Comparison of ENCODE assay signal across 8 cellular contexts in the genomic region with DNA sequence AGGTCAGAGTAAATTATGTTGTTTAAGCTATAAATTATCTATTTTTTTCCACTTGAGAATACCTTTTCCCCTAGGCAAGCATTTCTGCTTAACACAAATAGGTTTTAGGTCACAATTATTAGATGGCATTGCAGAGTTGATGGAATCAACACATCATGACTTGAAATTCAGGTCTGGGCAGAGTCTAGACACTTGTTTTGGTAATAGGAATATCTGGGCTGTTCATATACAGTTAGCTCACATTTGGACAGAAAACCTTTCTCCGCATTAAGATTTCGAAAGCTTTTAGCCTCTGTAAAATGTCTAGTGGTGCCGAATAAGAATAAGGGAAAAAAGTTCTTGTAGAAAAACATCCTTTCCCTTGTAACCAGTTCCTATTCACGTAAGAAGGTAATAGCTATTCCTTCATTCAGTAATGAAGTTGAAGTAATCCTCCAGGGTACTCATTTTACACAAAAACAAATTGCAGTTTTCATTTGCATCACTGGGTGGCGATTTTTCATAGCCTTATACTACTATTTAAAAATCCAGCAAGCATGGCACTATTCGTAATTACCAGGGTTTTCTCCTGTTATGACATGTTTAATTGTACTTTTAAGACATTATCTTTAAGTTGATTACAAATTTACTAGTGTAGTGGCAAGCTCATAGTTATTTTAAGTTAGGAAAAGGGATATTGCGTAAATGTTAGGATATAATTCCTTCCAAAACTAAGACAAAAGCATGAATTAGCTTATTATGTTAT. TPM values are rescaled to one million over a fixed set of nuclear protein-coding genes. Genes with fewer than 3 reads are reported as not detected.
DNase-seq lines count a peak whose midpoint lies in the region; ATAC-seq and TF ChIP-seq lines count a peak whose summit lies in the region.

No MANE protein-coding gene starts in this region.

- H3K36me3 ChIP-seq in ovary = no peaks in the 10 kb centered on the region

- peaks cover 3% of the 10 kb centered on the region for H3K9me3 Mint-ChIP-seq in CD4-positive, alpha-beta T cell
- no peaks in the 10 kb centered on the region for H3K9me3 Mint-ChIP-seq in activated CD8-positive, alpha-beta T cell treated with anti-CD3 and anti-CD28 coated beads, Interleukin-2, amount 10 ng/mL, durations not matched to agents 7 days and 5 days (ENCODE audit: insufficient read depth)

- peaks cover 13% of the 10 kb centered on the region for H3K36me3 Mint-ChIP-seq in CD4-positive, alpha-beta T cell (ENCODE audit: low read depth)
- H3K36me3 Mint-ChIP-seq in activated CD8-positive, alpha-beta T cell treated with anti-CD3 and anti-CD28 coated beads, Interleukin-2, amount 10 ng/mL, durations not matched to agents 7 days and 5 days (ENCODE audit: low read depth) = peaks cover 8% of the 10 kb centered on the region

- no peak overlapping the region for H3K27ac ChIP-seq in CD4-positive, alpha-beta T cell (ENCODE audit: low read depth, low read length)
- peak overlapping the region in 1 of 2 donors; percentile 46 for H3K27ac ChIP-seq in ovary

- peak; percentile 85 for ATAC-seq in CD4-positive, alpha-beta T cell (ENCODE audit: poor library complexity)
- ATAC-seq in GM18868 (IDR thresholded peaks at IDR 0.05; ENCODE audit: unreplicated experiment) = peak; percentile 93
- ATAC-seq in HG03196 (IDR thresholded peaks at IDR 0.05; ENCODE audit: unreplicated experiment) = peak; percentile 76
- ATAC-seq in activated CD8-positive, alpha-beta T cell treated with anti-CD3 and anti-CD28 coated beads, Interleukin-2, amount 10 ng/mL, durations not matched to agents 7 days and 5 days = peak; percentile 69
- no peak for ATAC-seq in HG02623 (IDR thresholded peaks at IDR 0.05; ENCODE audit: unreplicated experiment)

- peaks cover 45% of the 10 kb centered on the region for H3K4me1 Mint-ChIP-seq in CD4-positive, alpha-beta T cell (ENCODE audit: low read depth)
- H3K4me1 Mint-ChIP-seq in activated CD8-positive, alpha-beta T cell treated with anti-CD3 and anti-CD28 coated beads, Interleukin-2, amount 10 ng/mL, durations not matched to agents 7 days and 5 days (ENCODE audit: low read depth) = peaks cover 19% of the 10 kb centered on the region

- H3K27me3 Mint-ChIP-seq in CD4-positive, alpha-beta T cell = no peaks in the 10 kb centered on the region
- no peaks in the 10 kb centered on the region for H3K27me3 Mint-ChIP-seq in activated CD8-positive, alpha-beta T cell treated with anti-CD3 and anti-CD28 coated beads, Interleukin-2, amount 10 ng/mL, durations not matched to agents 7 days and 5 days (ENCODE audit: low read depth)

- H3K4me3 ChIP-seq in foreskin fibroblast (ENCODE audit: low read depth in 1 of 2, low read length in 2 of 2) (no peak overlapping the region), ovary (no peak overlapping the region)

- H3K9me3 ChIP-seq in CD4-positive, alpha-beta T cell (ENCODE audit: control insufficient read depth, low read length) = peaks cover 3% of the 10 kb centered on the region
- no peaks in the 10 kb centered on the region for H3K9me3 ChIP-seq in ovary

- intact Hi-C loops in CD4-positive, alpha-beta T cell (cut with DNase I, micrococcal nuclease) = loop anchor here (1.0 to 5.0 kb wide), 8 partner anchors 81 to 536 kb away; no protein-coding TSS in a partner anchor
- intact Hi-C loops in ovary (cut with DNase I) = loop anchor here in 1 of 4 donors (5.0 kb wide), 1 partner anchor 536 kb away; no protein-coding TSS in a partner anchor

- no peak for TF ChIP-seq EP300 in ovary (IDR thresholded peaks at IDR 0.05)

- H3K27me3 ChIP-seq in CD4-positive, alpha-beta T cell (ENCODE audit: control insufficient read depth, insufficient read depth, low read length) = no peaks in the 10 kb centered on the region
- no peaks in the 10 kb centered on the region for H3K27me3 ChIP-seq in ovary

- peak; percentile 78 for TF ChIP-seq CTCF in CD4-positive, alpha-beta T cell (IDR thresholded peaks at IDR 0.05)
- TF ChIP-seq CTCF in foreskin fibroblast (IDR thresholded peaks at IDR 0.05; ENCODE audit: low read depth, low read length) (peak; percentile 45), ovary (IDR thresholded peaks at IDR 0.05) (peak; percentile 31 to 52 (median 47))

- POLR2A ChIA-PET in CD4-positive, alpha-beta T cell (lab: Charles Lee) = interaction anchor here (0.9 to 2.5 kb wide), 20 partner anchors 9 to 536 kb away, joined by 3 to 22 read pairs (median 4); a partner anchor contains a TSS
- POLR2A ChIA-PET in activated CD8-positive, alpha-beta T cell treated with anti-CD3 and anti-CD28 coated beads, Interleukin-2, amount 10 ng/mL, durations not matched to agents 7 days and 5 days (lab: Charles Lee) = interaction anchor here (0.9 to 1.5 kb wide), 2 partner anchors 83 to 287 kb away, joined by 4 read pairs; a partner anchor contains a TSS

- peak in 5 of 10 experiments; percentile 9 to 19 (median 13) for DNase-seq in CD4-positive, alpha-beta T cell
- DNase-seq in NCI-H446 (lab: John Stamatoyannopoulos, UW) (peak; percentile 91 to 92), foreskin fibroblast (peak; percentile 47 to 77), ovary (peak in 1 of 5 donors; percentile 58)
- peak; percentile 67 for DNase-seq in activated CD8-positive, alpha-beta T cell treated with anti-CD3 and anti-CD28 coated beads, Interleukin-2, amount 10 ng/mL, durations not matched to agents 7 days and 5 days

- H3K4me1 ChIP-seq in ovary (ENCODE audit: insufficient read depth) = no peaks in the 10 kb centered on the region

- 35 to 41% (median 39%) methylated on average over 7 of the region's 7 CpGs for WGBS in ovary, 3 donors

- no peak overlapping the region for H3K4me3 Mint-ChIP-seq in CD4-positive, alpha-beta T cell
- no peak overlapping the region for H3K4me3 Mint-ChIP-seq in activated CD8-positive, alpha-beta T cell treated with anti-CD3 and anti-CD28 coated beads, Interleukin-2, amount 10 ng/mL, durations not matched to agents 7 days and 5 days

- peak overlapping the region; percentile 64 for H3K27ac Mint-ChIP-seq in CD4-positive, alpha-beta T cell
- H3K27ac Mint-ChIP-seq in activated CD8-positive, alpha-beta T cell treated with anti-CD3 and anti-CD28 coated beads, Interleukin-2, amount 10 ng/mL, durations not matched to agents 7 days and 5 days = no peak overlapping the region

- CTCF ChIA-PET in CD4-positive, alpha-beta T cell (lab: Charles Lee) = interaction anchor here (0.7 to 2.5 kb wide), 22 partner anchors 9 to 538 kb away, joined by 3 to 13 read pairs (median 4); a partner anchor contains a TSS
- CTCF ChIA-PET in activated CD8-positive, alpha-beta T cell treated with anti-CD3 and anti-CD28 coated beads, Interleukin-2, amount 10 ng/mL, durations not matched to agents 7 days and 5 days (lab: Charles Lee) = interaction anchor here (0.7 to 3.6 kb wide), 70 partner anchors 8 to 614 kb away, joined by 3 to 68 read pairs (median 5); a partner anchor contains a TSS

- no peak for TF ChIP-seq POLR2A in ovary (IDR thresholded peaks at IDR 0.05)

RNA-seq across cellular contexts. Expression of a gene that starts 37.0 kb away (rescaled TPM):
- total RNA-seq in CD4-positive, alpha-beta T cell = 10 to 100 TPM; 32.9 to 36.5 TPM
- 100 to 1,000 TPM; 117 TPM for total RNA-seq in activated CD8-positive, alpha-beta T cell treated with anti-CD3 and anti-CD28 coated beads, Interleukin-2, amount 10 ng/mL, durations not matched to agents 7 days and 5 days
- 10 to 100 TPM in 6 of 7 donors, 1 to 10 TPM in 1; 8.6 to 28.6 (median 17.8) TPM for total RNA-seq in ovary
- polyA plus RNA-seq in ovary = 10 to 100 TPM; 16.8 to 22.2 TPM

RNA-seq across cellular contexts. Expression of a gene that starts 40.8 kb away (rescaled TPM):
- total RNA-seq in CD4-positive, alpha-beta T cell = 10 to 100 TPM; 11.0 to 15.3 TPM
- total RNA-seq in activated CD8-positive, alpha-beta T cell treated with anti-CD3 and anti-CD28 coated beads, Interleukin-2, amount 10 ng/mL, durations not matched to agents 7 days and 5 days = 10 to 100 TPM; 11.9 to 12.3 TPM
- 10 to 100 TPM; 10.4 to 19.1 (median 16.2) TPM for total RNA-seq in ovary
- polyA plus RNA-seq in ovary = 10 to 100 TPM; 12.6 to 16.6 TPM
